In genomic region chr11:2302844-2303626, GRCh38 we compare ENCODE assay signal across 12 cellular contexts. TPM values are rescaled to one million over a fixed set of nuclear protein-coding genes. Genes with fewer than 3 reads are reported as not detected.
DNase-seq lines count a peak whose midpoint lies in the region; ATAC-seq and TF ChIP-seq lines count a peak whose summit lies in the region.
"Had no signal": no experiment of that assay in that cellular context is flagged by ENCODE, and none has a peak within 500 bp of the region (broad histone marks: within the 10 kb centered on the region; RNA-seq: fewer than 3 reads in every experiment).

No MANE protein-coding gene starts in this region.

- peaks cover 3% of the 10 kb centered on the region for H3K27me3 Mint-ChIP-seq in nephron (ENCODE audit: low read depth)

- H3K36me3 Mint-ChIP-seq in nephron (ENCODE audit: low read depth), result no peaks in the 10 kb centered on the region

- peaks cover 22% of the 10 kb centered on the region for H3K4me1 Mint-ChIP-seq in nephron

- H3K27me3 ChIP-seq in BLaER1, result no peaks in the 10 kb centered on the region; the same call in 1 of the 2 replicates
- no peaks in the 10 kb centered on the region for H3K27me3 ChIP-seq in cardiac muscle cell

- H3K4me3 ChIP-seq in BLaER1 (no peak overlapping the region), NB4 (ENCODE audit: low read depth, low read length) (peak overlapping the region; percentile 76), cardiac muscle cell (no peak overlapping the region)
- H3K4me3 ChIP-seq: adrenal gland had no signal

- H3K9ac ChIP-seq in BLaER1, result no peak overlapping the region; the same call in 1 of the 2 replicates

- no peaks in the 10 kb centered on the region for H3K9me3 Mint-ChIP-seq in nephron

- H3K27ac ChIP-seq in BLaER1 (no peak overlapping the region), cardiac muscle cell (peak overlapping the region; percentile 91)

- peaks cover 33% of the 10 kb centered on the region; the same call in 1 of the 2 replicates for H4K20me1 ChIP-seq in BLaER1

- H3K4me3 Mint-ChIP-seq in nephron, result no peak overlapping the region

- H3K36me3 ChIP-seq in BLaER1 (no peaks in the 10 kb centered on the region), cardiac muscle cell (no peaks in the 10 kb centered on the region)
- H3K36me3 ChIP-seq: adrenal gland had no signal

- TF ChIP-seq POLR2A in NB4 (IDR thresholded peaks at IDR 0.05; ENCODE audit: extremely low read depth, insufficient read length), result no peak

- H3K27ac Mint-ChIP-seq in nephron, result peak overlapping the region; percentile 99 to 100 (median 99)

- DNase-seq in NB4 (ENCODE audit: low read depth) (peak; percentile 34), cardiac muscle cell (ENCODE audit: low read depth in 1 of 2, low spot score in 1 of 2) (no peak), NCI-H526 treated with DMSO at 0.1 percent for 48 hours (lab: John Stamatoyannopoulos, UW) (no peak), NCI-H1417 treated with DMSO at 0.1 percent for 48 hours (lab: John Stamatoyannopoulos, UW) (no peak)
- DNase-seq: COR-L47, HCEC 1CT, NCI-H2227 treated with DMSO at 0.1 percent for 48 hours had no signal

- ATAC-seq in HG02678 (IDR thresholded peaks at IDR 0.05; ENCODE audit: unreplicated experiment) (no peak), GM18520 (IDR thresholded peaks at IDR 0.05; ENCODE audit: unreplicated experiment) (no peak)

- H3K4me1 ChIP-seq in BLaER1 (peaks cover 90% of the 10 kb centered on the region), cardiac muscle cell (ENCODE audit: low read depth) (peaks cover 64% of the 10 kb centered on the region)

- H3K9me3 ChIP-seq in BLaER1 (no peaks in the 10 kb centered on the region), cardiac muscle cell (ENCODE audit: low read depth) (no peaks in the 10 kb centered on the region)
- H3K9me3 ChIP-seq: adrenal gland had no signal

- no peak for TF ChIP-seq CTCF in NB4 (IDR thresholded peaks at IDR 0.05; ENCODE audit: low read depth, low read length)
- TF ChIP-seq CTCF in cardiac muscle cell (IDR thresholded peaks at IDR 0.05; ENCODE audit: low read depth, low read length), result no peak
- no peak for TF ChIP-seq CTCF in nephron (IDR thresholded peaks at IDR 0.05; ENCODE audit: unreplicated experiment in 3 of 3)

- peak overlapping the region; percentile 91 for H3K4me2 ChIP-seq in BLaER1

RNA-seq across cellular contexts. Expression of gene TSPAN32, which starts 1.2 kb away (rescaled TPM):
- 22.0 and 22.4 TPM in 2 replicates for total RNA-seq in cardiac muscle cell
- 18.5 and 24.8 TPM in 2 replicates for polyA plus RNA-seq in cardiac muscle cell

RNA-seq across cellular contexts. Expression of gene C11orf21, which starts 1.3 kb away (rescaled TPM):
- total RNA-seq in cardiac muscle cell, result 1.3 and 1.8 TPM in 2 replicates
- 1.5 and 1.8 TPM in 2 replicates for polyA plus RNA-seq in cardiac muscle cell

RNA-seq across cellular contexts. Expression of gene ASCL2, which starts 32.6 kb away (rescaled TPM):
- 0.39 TPM in 1 of 2 replicates, not detected in the other for total RNA-seq in cardiac muscle cell
- 0.21 TPM in 1 of 2 replicates, not detected in the other for polyA plus RNA-seq in cardiac muscle cell
